In genomic region chr1:81950845-81951244, GRCh38 we compare ENCODE assay signal across 19 cellular contexts.
"Had no signal": no experiment of that assay in that cellular context is flagged by ENCODE, and none has a peak within 500 bp of the region (broad histone marks: within the 10 kb centered on the region; RNA-seq: fewer than 3 reads in every experiment).

No MANE protein-coding gene starts in this region.

- DNase-seq: activated CD4-positive, alpha-beta T cell treated with anti-CD3 and anti-CD28 coated beads for 36 hours; activated CD4-positive, alpha-beta T cell treated with anti-CD3 and anti-CD28 coated beads, Interleukin-2, amount 50 U/mL, for 48 hours; activated CD8-positive, alpha-beta memory T cell treated with anti-CD3 and anti-CD28 coated beads, Interleukin-2, amount 10 ng/mL, durations not matched to agents 7 days and 5 days; amniotic stem cell; dorsolateral prefrontal cortex; immature natural killer cell; kidney glomerular epithelial cell; left ventricle myocardium superior; mucosa of descending colon; naive B cell; pancreas; right lobe of liver; stimulated activated CD4-positive, alpha-beta T cell treated with anti-CD3 and anti-CD28 coated beads, Interleukin-4, amount 100 ng/mL, for 4 hours; upper lobe of left lung had no signal

- H3K27me3 ChIP-seq: gastroesophageal sphincter, pancreas, right lobe of liver, upper lobe of left lung had no signal

- H3K9me3 ChIP-seq: gastroesophageal sphincter, mucosa of descending colon, pancreas, right lobe of liver, thoracic aorta, upper lobe of left lung had no signal

- H3K36me3 ChIP-seq: pancreas, thoracic aorta had no signal

- ATAC-seq: activated CD4-positive, alpha-beta T cell treated with anti-CD3 and anti-CD28 coated beads for 36 hours; activated CD8-positive, alpha-beta memory T cell treated with anti-CD3 and anti-CD28 coated beads, Interleukin-2, amount 10 ng/mL, durations not matched to agents 7 days and 5 days; gastroesophageal sphincter; left ventricle myocardium superior; mucosa of descending colon; pancreas; right lobe of liver; stimulated activated memory B cell treated with anti-CD40 and anti-IgM and Interleukin-4, amounts not matched to agents 10 μg/mL and 1 μg/mL and 100 μg/mL, for 72 hours; WTC11 had no signal

- H3K4me1 ChIP-seq: pancreas, right lobe of liver had no signal

- H3K27ac ChIP-seq: dorsolateral prefrontal cortex, gastroesophageal sphincter, pancreas, right lobe of liver, thoracic aorta, upper lobe of left lung had no signal

- H3K4me2 ChIP-seq: smooth muscle cell had no signal

- H3K4me3 ChIP-seq: gastroesophageal sphincter, mucosa of descending colon, pancreas, right lobe of liver, smooth muscle cell, thoracic aorta, upper lobe of left lung had no signal
